ENCODE assay signal across 8 cellular contexts in the genomic region with DNA sequence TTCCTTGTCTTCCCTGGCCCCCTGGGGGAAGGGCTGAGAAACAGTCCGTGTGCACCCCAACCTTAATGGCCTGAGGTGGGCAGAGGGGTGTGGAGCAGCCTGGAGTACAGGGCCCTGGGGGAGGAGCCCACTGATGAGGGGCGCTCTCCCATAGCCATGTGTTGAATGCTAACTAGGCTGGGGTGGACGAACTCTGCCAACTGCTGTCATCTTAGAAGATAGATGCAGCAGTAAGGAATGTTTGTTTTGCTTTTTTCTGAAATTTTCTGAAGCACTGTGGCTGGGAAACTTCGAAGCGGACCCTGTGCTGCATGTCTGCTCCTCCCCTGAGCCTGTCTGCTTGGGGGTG. TPM values are rescaled to one million over a fixed set of nuclear protein-coding genes. Genes with fewer than 3 reads are reported as not detected.
DNase-seq lines count a peak whose midpoint lies in the region; ATAC-seq and TF ChIP-seq lines count a peak whose summit lies in the region.

No MANE protein-coding gene starts in this region.

- H3K27ac Mint-ChIP-seq in CD8-positive, alpha-beta T cell: peak overlapping the region; percentile 37
- H3K27ac Mint-ChIP-seq in Calu3 (ENCODE audit: unreplicated experiment): no peak overlapping the region

- H3K27me3 ChIP-seq in CD8-positive, alpha-beta T cell (ENCODE audit: insufficient read depth, low read length): no peaks in the 10 kb centered on the region
- H3K27me3 ChIP-seq in foreskin keratinocyte (no peaks in the 10 kb centered on the region), psoas muscle (ENCODE audit: insufficient read depth in 3 of 3, low read length in 2 of 3) (no peaks in the 10 kb centered on the region)

- WGBS in psoas muscle, 3 donors: 40 to 44% (median 43%) methylated on average over 5 of the region's 5 CpGs

- H3K36me3 Mint-ChIP-seq in CD8-positive, alpha-beta T cell: peaks cover 65% of the 10 kb centered on the region
- H3K36me3 Mint-ChIP-seq in Calu3 (ENCODE audit: insufficient read depth, unreplicated experiment): peaks cover 17% of the 10 kb centered on the region

- intact Hi-C loops in CD8-positive, alpha-beta T cell (cut with DNase I, micrococcal nuclease): no loop called here
- intact Hi-C loops in psoas muscle (cut with DNase I): loop anchor here in 1 of 2 donors (5.0 kb wide), 1 partner anchor 100 kb away; the partner anchor contains the start of gene SUSD6
- intact Hi-C loops in Calu3 (cut with micrococcal nuclease; ENCODE audit: unreplicated experiment): no loop called here

- no peak for DNase-seq in CD8-positive, alpha-beta T cell
- DNase-seq in RWPE1 (ENCODE audit: low spot score) (no peak), foreskin keratinocyte (no peak), psoas muscle (no peak), Calu3 (no peak)

- H3K4me1 Mint-ChIP-seq in CD8-positive, alpha-beta T cell (ENCODE audit: low read depth): peaks cover 35% of the 10 kb centered on the region
- H3K4me1 Mint-ChIP-seq in Calu3 (ENCODE audit: low read depth, unreplicated experiment): no peaks in the 10 kb centered on the region

- BruUV-seq in Calu3 (replicated peaks; lab: Mats Ljungman, UMichigan): no TSS peak

- no peak for ATAC-seq in CD8-positive, alpha-beta T cell
- ATAC-seq in foreskin keratinocyte (no peak), psoas muscle (peak in 1 of 4 donors; percentile 10), GM21825 (IDR thresholded peaks at IDR 0.05; ENCODE audit: unreplicated experiment) (no peak), HG03196 (IDR thresholded peaks at IDR 0.05; ENCODE audit: unreplicated experiment) (no peak), HG02798 (IDR thresholded peaks at IDR 0.05; ENCODE audit: poor library complexity, unreplicated experiment) (no peak)

- H3K4me3 ChIP-seq in CD8-positive, alpha-beta T cell (ENCODE audit: low read depth, low read length): no peak overlapping the region
- no peak overlapping the region for H3K4me3 ChIP-seq in psoas muscle

- TF ChIP-seq CTCF in CD8-positive, alpha-beta T cell (IDR thresholded peaks at IDR 0.05): no peak
- TF ChIP-seq CTCF in RWPE1 (conservative IDR thresholded peaks at IDR 0.05; ENCODE audit: low read depth) (no peak), foreskin keratinocyte (conservative IDR thresholded peaks at IDR 0.05) (no peak), psoas muscle (IDR thresholded peaks at IDR 0.05) (no peak), Calu3 (IDR thresholded peaks at IDR 0.05; ENCODE audit: unreplicated experiment) (no peak)

- no peak overlapping the region for H3K27ac ChIP-seq in CD8-positive, alpha-beta T cell (ENCODE audit: low read depth, low read length)
- peak overlapping the region; percentile 93 for H3K27ac ChIP-seq in RWPE1
- peak overlapping the region; percentile 19 for H3K27ac ChIP-seq in foreskin keratinocyte
- H3K27ac ChIP-seq in psoas muscle: peak overlapping the region; percentile 72

- H3K9me3 ChIP-seq in CD8-positive, alpha-beta T cell (ENCODE audit: low read length): no peaks in the 10 kb centered on the region
- H3K9me3 ChIP-seq in psoas muscle: no peaks in the 10 kb centered on the region

- POLR2A ChIA-PET in CD8-positive, alpha-beta T cell (lab: Charles Lee): no interaction called here
- POLR2A ChIA-PET in RWPE1 (lab: Yijun Ruan, JAX; ENCODE audit: low non-redundant PET): no interaction called here

- H3K4me1 ChIP-seq in CD8-positive, alpha-beta T cell (ENCODE audit: insufficient read depth, low read length): peaks cover 24% of the 10 kb centered on the region
- H3K4me1 ChIP-seq in foreskin keratinocyte (peaks cover 25% of the 10 kb centered on the region), psoas muscle (peaks cover 46% of the 10 kb centered on the region)

- H3K27me3 Mint-ChIP-seq in CD8-positive, alpha-beta T cell (ENCODE audit: low read depth): no peaks in the 10 kb centered on the region
- no peaks in the 10 kb centered on the region for H3K27me3 Mint-ChIP-seq in Calu3 (ENCODE audit: unreplicated experiment)

- CTCF ChIA-PET in CD8-positive, alpha-beta T cell (lab: Charles Lee): interaction anchor here (1.1 to 1.2 kb wide), 2 partner anchors 15 to 127 kb away, joined by 4 to 6 read pairs; no protein-coding TSS in a partner anchor
- CTCF ChIA-PET in RWPE1 (lab: Yijun Ruan, JAX): interaction anchor here (1.0 kb wide), 1 partner anchor 54 kb away, joined by 3 read pairs; no protein-coding TSS in a partner anchor
- CTCF ChIA-PET in Calu3 (lab: Charles Lee): no interaction called here

- no peaks in the 10 kb centered on the region for H3K9me3 Mint-ChIP-seq in CD8-positive, alpha-beta T cell
- H3K9me3 Mint-ChIP-seq in Calu3 (ENCODE audit: low read depth, unreplicated experiment): no peaks in the 10 kb centered on the region

- H3K4me3 Mint-ChIP-seq in CD8-positive, alpha-beta T cell: no peak overlapping the region
- no peak overlapping the region for H3K4me3 Mint-ChIP-seq in Calu3 (ENCODE audit: low read depth, unreplicated experiment)

- peaks cover 30% of the 10 kb centered on the region for H3K36me3 ChIP-seq in CD8-positive, alpha-beta T cell (ENCODE audit: insufficient read depth, low read length)
- H3K36me3 ChIP-seq in psoas muscle (ENCODE audit: insufficient read depth in 1 of 2, low read depth in 1 of 2): peaks cover 6 to 43% of the 10 kb centered on the region in 2 donors

RNA-seq across cellular contexts. Expression of gene SRSF5, which starts 54.8 kb away (rescaled TPM):
- total RNA-seq in CD8-positive, alpha-beta T cell: 1,000 to 10,000 TPM; 1,544 to 1,597 TPM
- total RNA-seq in foreskin keratinocyte (178 and 184 TPM in 2 replicates), psoas muscle (100 to 1,000 TPM in 3 of 4 donors, 10 to 100 TPM in 1; 95.6 to 171 (median 104) TPM), Calu3 (2022) (253 and 256 TPM in 2 replicates)
- polyA plus RNA-seq in foreskin keratinocyte (176 and 181 TPM in 2 replicates), psoas muscle (100 to 1,000 TPM in 1 of 3 donors, 10 to 100 TPM in 2; 72.7 to 144 (median 93.8) TPM)
